Comparison of ENCODE assay signal across 11 cellular contexts in genomic region chr20:53331151-53331973, GRCh38.
DNase-seq lines count a peak whose midpoint lies in the region; ATAC-seq, FAIRE-seq and TF ChIP-seq lines count a peak whose summit lies in the region.
"Had no signal": no experiment of that assay in that cellular context is flagged by ENCODE, and none has a peak within 500 bp of the region (broad histone marks: within the 10 kb centered on the region; RNA-seq: fewer than 3 reads in every experiment).

No MANE protein-coding gene starts in this region.

- no peaks in the 10 kb centered on the region for H3K79me2 ChIP-seq in MM.1S (ENCODE audit: low read length)

- no peak overlapping the region for H3K4me2 ChIP-seq in MM.1S (ENCODE audit: low read depth, low read length)

- peaks cover 3% of the 10 kb centered on the region for H3K4me1 Mint-ChIP-seq in activated naive CD8-positive, alpha-beta T cell treated with anti-CD3 and anti-CD28 coated beads for 36 hours

- H3K4me3 ChIP-seq in adipocyte (ENCODE audit: low read length) (peak overlapping the region; percentile 59), MM.1S (ENCODE audit: low read length) (no peak overlapping the region)

- no peaks in the 10 kb centered on the region for H3K9me2 ChIP-seq in MM.1S (replicated peaks; ENCODE audit: insufficient read depth, low read length)

- H2AFZ ChIP-seq in MM.1S (ENCODE audit: low read length), result no peak overlapping the region

- no peaks in the 10 kb centered on the region for H3K9me3 Mint-ChIP-seq in activated naive CD8-positive, alpha-beta T cell treated with anti-CD3 and anti-CD28 coated beads for 36 hours
- H3K9me3 Mint-ChIP-seq: activated T-helper 17 cell treated with anti-CD3 and anti-CD28 coated beads, Interleukin-2, amount 50 U/mL, for 72 hours; naive thymus-derived CD8-positive, alpha-beta T cell had no signal

- DNase-seq in left ventricle myocardium superior, result no peak
- no peak for DNase-seq in cardiac septum (ENCODE audit: low spot score)
- DNase-seq in adipocyte (ENCODE audit: low read depth), result peak; percentile 16
- DNase-seq in islet precursor cell, result peak; percentile 84
- no peak for DNase-seq in MM.1S
- DNase-seq in GM12892 (ENCODE audit: insufficient read length), result no peak
- DNase-seq in HCEC 1CT, result no peak
- no peak for DNase-seq in activated naive CD8-positive, alpha-beta T cell treated with anti-CD3 and anti-CD28 coated beads for 36 hours
- DNase-seq: naive thymus-derived CD8-positive, alpha-beta T cell had no signal

- H3K9ac ChIP-seq in adipocyte (ENCODE audit: low read length) (peak overlapping the region; percentile 27), MM.1S (ENCODE audit: low read length) (no peak overlapping the region)

- no peak for TF ChIP-seq POLR2A in GM12892 (IDR thresholded peaks at IDR 0.05; ENCODE audit: low read depth, low read length)

- no peak overlapping the region for H3K4me3 Mint-ChIP-seq in activated naive CD8-positive, alpha-beta T cell treated with anti-CD3 and anti-CD28 coated beads for 36 hours
- H3K4me3 Mint-ChIP-seq: activated T-helper 17 cell treated with anti-CD3 and anti-CD28 coated beads, Interleukin-2, amount 50 U/mL, for 72 hours had no signal

- H3F3A ChIP-seq in MM.1S (ENCODE audit: insufficient read depth, low read length), result no peaks in the 10 kb centered on the region

- no peak overlapping the region for H3K27ac ChIP-seq in MM.1S (ENCODE audit: low read length)

- FAIRE-seq in GM12892 (lab: Jason Lieb, UNC), result no peak
- FAIRE-seq: endometrium had no signal

- ATAC-seq in left ventricle myocardium superior, result peak; percentile 38
- ATAC-seq: activated T-helper 17 cell treated with anti-CD3 and anti-CD28 coated beads, Interleukin-2, amount 50 U/mL, for 72 hours; naive thymus-derived CD8-positive, alpha-beta T cell had no signal

- TF ChIP-seq CTCF in MM.1S (IDR thresholded peaks at IDR 0.05; ENCODE audit: low read length), result no peak

- H3K36me3 ChIP-seq in adipocyte (ENCODE audit: control insufficient read depth, insufficient read depth, low read length, severe bottlenecking) (no peaks in the 10 kb centered on the region), MM.1S (replicated peaks; ENCODE audit: insufficient read depth, low read length) (no peaks in the 10 kb centered on the region)

- H3K27me3 Mint-ChIP-seq in activated naive CD8-positive, alpha-beta T cell treated with anti-CD3 and anti-CD28 coated beads for 36 hours, result no peaks in the 10 kb centered on the region
- H3K27me3 Mint-ChIP-seq: activated T-helper 17 cell treated with anti-CD3 and anti-CD28 coated beads, Interleukin-2, amount 50 U/mL, for 72 hours had no signal

- H4K20me1 ChIP-seq in MM.1S (ENCODE audit: insufficient read depth, low read length), result no peaks in the 10 kb centered on the region

- H3K27ac Mint-ChIP-seq in activated naive CD8-positive, alpha-beta T cell treated with anti-CD3 and anti-CD28 coated beads for 36 hours, result no peak overlapping the region
- H3K27ac Mint-ChIP-seq: activated T-helper 17 cell treated with anti-CD3 and anti-CD28 coated beads, Interleukin-2, amount 50 U/mL, for 72 hours had no signal

- H3K9me3 ChIP-seq in adipocyte (ENCODE audit: control insufficient read depth, low read length) (no peaks in the 10 kb centered on the region), MM.1S (replicated peaks; ENCODE audit: insufficient read depth, low read length) (no peaks in the 10 kb centered on the region)

- H3K4me1 ChIP-seq in adipocyte (ENCODE audit: control insufficient read depth, insufficient read depth, low read length) (peaks cover 32% of the 10 kb centered on the region), MM.1S (ENCODE audit: low read length) (no peaks in the 10 kb centered on the region)

- H3K27me3 ChIP-seq in adipocyte (replicated peaks; ENCODE audit: control insufficient read depth, insufficient read depth, low read length) (no peaks in the 10 kb centered on the region), MM.1S (replicated peaks; ENCODE audit: insufficient read depth, low read length) (no peaks in the 10 kb centered on the region)

- peaks cover 2% of the 10 kb centered on the region for H3K36me3 Mint-ChIP-seq in activated naive CD8-positive, alpha-beta T cell treated with anti-CD3 and anti-CD28 coated beads for 36 hours

- intact Hi-C loops in left ventricle myocardium superior (cut with micrococcal nuclease), result no loop called here
- intact Hi-C loops in cardiac septum (cut with DNase I), result loop anchor here (10.0 kb wide), 1 partner anchor 53 kb away; no protein-coding TSS in a partner anchor

Comparison
In these comparisons a context has a peak if more than half of its experiments do, and no peak if none do; other contexts are left out.
1. DNase-seq: peak in adipocyte (single experiment) and islet precursor cell (single experiment); none in left ventricle myocardium superior (single experiment), cardiac septum (single experiment), MM.1S (single experiment), GM12892 (single experiment), HCEC 1CT (single experiment) and activated naive CD8-positive, alpha-beta T cell treated with anti-CD3 and anti-CD28 coated beads for 36 hours (single experiment).